In the genomic region with DNA sequence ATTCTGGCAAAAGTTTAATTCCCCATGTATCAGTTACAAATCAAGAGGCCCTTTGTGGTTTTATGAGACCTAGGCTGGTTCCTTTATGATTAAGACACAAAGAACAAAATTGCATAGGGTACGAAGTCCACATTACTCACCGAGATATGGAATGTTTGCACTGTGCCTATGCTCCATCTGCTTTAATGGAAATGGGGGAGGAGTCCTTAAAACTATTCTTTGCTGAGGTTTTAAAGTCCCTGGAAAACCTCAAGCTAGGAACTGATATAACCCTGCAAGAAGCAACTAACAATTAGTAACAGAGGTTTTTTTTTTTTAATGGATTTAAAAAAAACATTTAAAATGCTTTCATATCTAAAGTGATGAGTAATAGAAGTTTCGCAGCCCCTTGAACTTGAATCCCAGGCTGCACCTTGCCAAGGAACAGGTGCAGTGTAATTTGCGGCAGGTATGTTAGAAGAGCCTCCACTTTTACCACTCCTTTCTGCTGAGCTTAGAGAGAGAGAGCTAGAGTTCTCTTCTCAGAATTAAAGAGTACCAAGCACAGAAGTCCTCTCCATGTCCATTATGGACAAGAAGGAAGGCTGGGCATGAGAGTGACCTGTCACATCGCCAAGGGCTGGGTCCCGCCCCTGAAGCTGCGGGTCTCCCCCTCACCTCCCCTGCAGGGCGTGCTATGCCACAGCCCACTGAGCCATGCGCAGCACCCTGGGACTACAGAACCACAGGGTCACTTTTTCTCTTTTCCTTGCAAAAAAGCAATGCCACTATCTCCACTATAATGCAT, we compare ENCODE assay signal across 1 cellular context.
TF ChIP-seq lines count a peak whose summit lies in the region.

No MANE protein-coding gene starts in this region.

TF ChIP-seq in HepG2, 621 proteins besides CTCF, POLR2A, EP300 and RAD21 (continued from another document and continues in another):
- TF ChIP-seq, protein P1, sequence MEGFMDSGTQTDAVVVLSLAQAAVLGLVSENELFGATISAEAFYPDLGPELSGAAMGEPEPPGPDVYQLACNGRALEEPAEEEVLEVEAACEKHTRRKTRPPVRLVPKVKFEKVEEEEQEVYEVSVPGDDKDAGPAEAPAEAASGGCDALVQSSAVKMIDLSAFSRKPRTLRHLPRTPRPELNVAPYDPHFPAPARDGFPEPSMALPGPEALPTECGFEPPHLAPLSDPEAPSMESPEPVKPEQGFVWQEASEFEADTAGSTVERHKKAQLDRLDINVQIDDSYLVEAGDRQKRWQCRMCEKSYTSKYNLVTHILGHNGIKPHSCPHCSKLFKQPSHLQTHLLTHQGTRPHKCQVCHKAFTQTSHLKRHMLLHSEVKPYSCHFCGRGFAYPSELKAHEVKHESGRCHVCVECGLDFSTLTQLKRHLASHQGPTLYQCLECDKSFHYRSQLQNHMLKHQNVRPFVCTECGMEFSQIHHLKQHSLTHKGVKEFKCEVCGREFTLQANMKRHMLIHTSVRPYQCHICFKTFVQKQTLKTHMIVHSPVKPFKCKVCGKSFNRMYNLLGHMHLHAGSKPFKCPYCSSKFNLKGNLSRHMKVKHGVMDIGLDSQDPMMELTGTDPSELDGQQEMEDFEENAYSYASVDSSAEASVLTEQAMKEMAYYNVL (CRISPR knock-in tag; IDR thresholded peaks at IDR 0.05; ENCODE audit: borderline replicate concordance): no peak; the same call in 1 of the 2 replicates
- TF ChIP-seq, protein P2, sequence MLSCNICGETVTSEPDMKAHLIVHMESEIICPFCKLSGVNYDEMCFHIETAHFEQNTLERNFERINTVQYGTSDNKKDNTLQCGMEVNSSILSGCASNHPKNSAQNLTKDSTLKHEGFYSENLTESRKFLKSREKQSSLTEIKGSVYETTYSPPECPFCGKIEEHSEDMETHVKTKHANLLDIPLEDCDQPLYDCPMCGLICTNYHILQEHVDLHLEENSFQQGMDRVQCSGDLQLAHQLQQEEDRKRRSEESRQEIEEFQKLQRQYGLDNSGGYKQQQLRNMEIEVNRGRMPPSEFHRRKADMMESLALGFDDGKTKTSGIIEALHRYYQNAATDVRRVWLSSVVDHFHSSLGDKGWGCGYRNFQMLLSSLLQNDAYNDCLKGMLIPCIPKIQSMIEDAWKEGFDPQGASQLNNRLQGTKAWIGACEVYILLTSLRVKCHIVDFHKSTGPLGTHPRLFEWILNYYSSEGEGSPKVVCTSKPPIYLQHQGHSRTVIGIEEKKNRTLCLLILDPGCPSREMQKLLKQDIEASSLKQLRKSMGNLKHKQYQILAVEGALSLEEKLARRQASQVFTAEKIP (CRISPR knock-in tag; IDR thresholded peaks at IDR 0.05; ENCODE audit: borderline replicate concordance): no peak
- TF ChIP-seq, protein P3, sequence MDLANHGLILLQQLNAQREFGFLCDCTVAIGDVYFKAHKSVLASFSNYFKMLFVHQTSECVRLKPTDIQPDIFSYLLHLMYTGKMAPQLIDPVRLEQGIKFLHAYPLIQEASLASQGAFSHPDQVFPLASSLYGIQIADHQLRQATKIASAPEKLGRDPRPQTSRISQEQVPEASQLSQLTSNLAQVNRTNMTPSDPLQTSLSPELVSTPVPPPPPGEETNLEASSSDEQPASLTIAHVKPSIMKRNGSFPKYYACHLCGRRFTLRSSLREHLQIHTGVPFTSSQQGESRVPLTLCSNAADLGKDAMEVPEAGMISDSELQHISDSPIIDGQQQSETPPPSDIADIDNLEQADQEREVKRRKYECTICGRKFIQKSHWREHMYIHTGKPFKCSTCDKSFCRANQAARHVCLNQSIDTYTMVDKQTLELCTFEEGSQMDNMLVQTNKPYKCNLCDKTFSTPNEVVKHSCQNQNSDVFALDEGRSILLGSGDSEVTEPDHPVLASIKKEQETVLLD (CRISPR knock-in tag; IDR thresholded peaks at IDR 0.05; ENCODE audit: low read depth): no peak
- no peak for TF ChIP-seq ZNF629 (CRISPR knock-in tag; conservative IDR thresholded peaks at IDR 0.05)
- peak; percentile 69; the same call in 1 of the 2 replicates for TF ChIP-seq ETV5 (CRISPR knock-in tag; IDR thresholded peaks at IDR 0.05; ENCODE audit: borderline replicate concordance)
- peak; percentile 59; the same call in 1 of the 2 replicates for TF ChIP-seq EHMT2 (IDR thresholded peaks at IDR 0.05; ENCODE audit: borderline replicate concordance, low read depth, low read length)
- TF ChIP-seq ZFP62 (CRISPR knock-in tag; IDR thresholded peaks at IDR 0.05): no peak
- no peak for TF ChIP-seq ZNF530 (CRISPR knock-in tag; IDR thresholded peaks at IDR 0.05; ENCODE audit: low read depth)
- TF ChIP-seq, protein P4, sequence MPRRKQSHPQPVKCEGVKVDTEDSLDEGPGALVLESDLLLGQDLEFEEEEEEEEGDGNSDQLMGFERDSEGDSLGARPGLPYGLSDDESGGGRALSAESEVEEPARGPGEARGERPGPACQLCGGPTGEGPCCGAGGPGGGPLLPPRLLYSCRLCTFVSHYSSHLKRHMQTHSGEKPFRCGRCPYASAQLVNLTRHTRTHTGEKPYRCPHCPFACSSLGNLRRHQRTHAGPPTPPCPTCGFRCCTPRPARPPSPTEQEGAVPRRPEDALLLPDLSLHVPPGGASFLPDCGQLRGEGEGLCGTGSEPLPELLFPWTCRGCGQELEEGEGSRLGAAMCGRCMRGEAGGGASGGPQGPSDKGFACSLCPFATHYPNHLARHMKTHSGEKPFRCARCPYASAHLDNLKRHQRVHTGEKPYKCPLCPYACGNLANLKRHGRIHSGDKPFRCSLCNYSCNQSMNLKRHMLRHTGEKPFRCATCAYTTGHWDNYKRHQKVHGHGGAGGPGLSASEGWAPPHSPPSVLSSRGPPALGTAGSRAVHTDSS (CRISPR knock-in tag; conservative IDR thresholded peaks at IDR 0.05): no peak
- TF ChIP-seq JUNB (CRISPR knock-in tag; IDR thresholded peaks at IDR 0.05; ENCODE audit: borderline replicate concordance): peak; percentile 88; the same call in 1 of the 2 replicates
- TF ChIP-seq, protein P5, sequence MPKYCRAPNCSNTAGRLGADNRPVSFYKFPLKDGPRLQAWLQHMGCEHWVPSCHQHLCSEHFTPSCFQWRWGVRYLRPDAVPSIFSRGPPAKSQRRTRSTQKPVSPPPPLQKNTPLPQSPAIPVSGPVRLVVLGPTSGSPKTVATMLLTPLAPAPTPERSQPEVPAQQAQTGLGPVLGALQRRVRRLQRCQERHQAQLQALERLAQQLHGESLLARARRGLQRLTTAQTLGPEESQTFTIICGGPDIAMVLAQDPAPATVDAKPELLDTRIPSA (CRISPR knock-in tag; IDR thresholded peaks at IDR 0.05; ENCODE audit: borderline replicate concordance): no peak
- TF ChIP-seq ZNF790 (CRISPR knock-in tag; IDR thresholded peaks at IDR 0.05; ENCODE audit: borderline replicate concordance): no peak
- 0 out of 2 replicates have a peak, but pooled peaks have one; percentile 16 for TF ChIP-seq ESRRA (CRISPR knock-in tag; IDR thresholded peaks at IDR 0.05; ENCODE audit: low read depth)
- TF ChIP-seq ZNF30 (CRISPR knock-in tag; IDR thresholded peaks at IDR 0.05): 0 out of 2 replicates have a peak, but pooled peaks have one; percentile 72
- peak; percentile 67; the same call in 1 of the 2 replicates for TF ChIP-seq YEATS2 (CRISPR knock-in tag; IDR thresholded peaks at IDR 0.05; ENCODE audit: borderline replicate concordance)
- TF ChIP-seq MED8 (CRISPR knock-in tag; IDR thresholded peaks at IDR 0.05; ENCODE audit: insufficient replicate concordance): no peak
- no peak for TF ChIP-seq SP2 (CRISPR knock-in tag; IDR thresholded peaks at IDR 0.05)
- no peak for TF ChIP-seq PTBP1 (IDR thresholded peaks at IDR 0.05; ENCODE audit: low read depth, low read length, poor library complexity, severe bottlenecking)
- TF ChIP-seq NFKBIZ (CRISPR knock-in tag; IDR thresholded peaks at IDR 0.05): no peak
- TF ChIP-seq, protein P6, sequence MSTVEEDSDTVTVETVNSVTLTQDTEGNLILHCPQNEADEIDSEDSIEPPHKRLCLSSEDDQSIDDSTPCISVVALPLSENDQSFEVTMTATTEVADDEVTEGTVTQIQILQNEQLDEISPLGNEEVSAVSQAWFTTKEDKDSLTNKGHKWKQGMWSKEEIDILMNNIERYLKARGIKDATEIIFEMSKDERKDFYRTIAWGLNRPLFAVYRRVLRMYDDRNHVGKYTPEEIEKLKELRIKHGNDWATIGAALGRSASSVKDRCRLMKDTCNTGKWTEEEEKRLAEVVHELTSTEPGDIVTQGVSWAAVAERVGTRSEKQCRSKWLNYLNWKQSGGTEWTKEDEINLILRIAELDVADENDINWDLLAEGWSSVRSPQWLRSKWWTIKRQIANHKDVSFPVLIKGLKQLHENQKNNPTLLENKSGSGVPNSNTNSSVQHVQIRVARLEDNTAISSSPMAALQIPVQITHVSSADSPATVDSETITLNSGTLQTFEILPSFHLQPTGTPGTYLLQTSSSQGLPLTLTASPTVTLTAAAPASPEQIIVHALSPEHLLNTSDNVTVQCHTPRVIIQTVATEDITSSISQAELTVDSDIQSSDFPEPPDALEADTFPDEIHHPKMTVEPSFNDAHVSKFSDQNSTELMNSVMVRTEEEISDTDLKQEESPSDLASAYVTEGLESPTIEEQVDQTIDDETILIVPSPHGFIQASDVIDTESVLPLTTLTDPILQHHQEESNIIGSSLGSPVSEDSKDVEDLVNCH (CRISPR knock-in tag; IDR thresholded peaks at IDR 0.05): no peak
- no peak for TF ChIP-seq ATF7-NPFF (CRISPR knock-in tag; IDR thresholded peaks at IDR 0.05; ENCODE audit: low read depth)
- 0 out of 2 replicates have a peak, but pooled peaks have one; percentile 25 for TF ChIP-seq KDM4B (CRISPR knock-in tag; IDR thresholded peaks at IDR 0.05)
- TF ChIP-seq, protein P7, sequence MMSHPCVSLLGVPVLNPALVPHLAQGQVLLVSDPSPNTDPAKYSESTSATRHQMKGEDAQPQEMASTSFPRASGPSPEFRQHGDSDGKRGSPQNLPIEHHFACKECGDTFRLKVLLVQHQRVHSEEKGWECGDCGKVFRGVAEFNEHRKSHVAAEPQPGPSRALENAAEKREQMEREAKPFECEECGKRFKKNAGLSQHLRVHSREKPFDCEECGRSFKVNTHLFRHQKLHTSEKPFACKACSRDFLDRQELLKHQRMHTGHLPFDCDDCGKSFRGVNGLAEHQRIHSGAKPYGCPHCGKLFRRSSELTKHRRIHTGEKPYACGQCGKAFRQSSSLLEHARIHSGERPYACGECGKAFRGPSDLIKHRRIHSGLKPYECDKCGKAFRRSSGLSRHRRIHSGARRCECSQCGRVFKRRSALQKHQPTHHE (CRISPR knock-in tag; IDR thresholded peaks at IDR 0.05; ENCODE audit: borderline replicate concordance): no peak
- no peak for TF ChIP-seq RELA (CRISPR knock-in tag; IDR thresholded peaks at IDR 0.05)
- TF ChIP-seq MIER3 (CRISPR knock-in tag; IDR thresholded peaks at IDR 0.05; ENCODE audit: borderline replicate concordance): peak; percentile 85; the same call in 1 of the 2 replicates
- TF ChIP-seq CBFB (CRISPR knock-in tag; IDR thresholded peaks at IDR 0.05): peak; percentile 91
- no peak for TF ChIP-seq ZBTB1 (CRISPR knock-in tag; IDR thresholded peaks at IDR 0.05; ENCODE audit: borderline replicate concordance)
- TF ChIP-seq, protein P8, sequence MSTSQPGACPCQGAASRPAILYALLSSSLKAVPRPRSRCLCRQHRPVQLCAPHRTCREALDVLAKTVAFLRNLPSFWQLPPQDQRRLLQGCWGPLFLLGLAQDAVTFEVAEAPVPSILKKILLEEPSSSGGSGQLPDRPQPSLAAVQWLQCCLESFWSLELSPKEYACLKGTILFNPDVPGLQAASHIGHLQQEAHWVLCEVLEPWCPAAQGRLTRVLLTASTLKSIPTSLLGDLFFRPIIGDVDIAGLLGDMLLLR (CRISPR knock-in tag; IDR thresholded peaks at IDR 0.05): no peak
- TF ChIP-seq RORA (CRISPR knock-in tag; IDR thresholded peaks at IDR 0.05): no peak
- TF ChIP-seq ZNF34 (CRISPR knock-in tag; IDR thresholded peaks at IDR 0.05; ENCODE audit: borderline replicate concordance): no peak
- TF ChIP-seq SOX5 (CRISPR knock-in tag; IDR thresholded peaks at IDR 0.05; ENCODE audit: borderline replicate concordance): peak; percentile 93
- no peak for TF ChIP-seq RBAK (CRISPR knock-in tag; IDR thresholded peaks at IDR 0.05)
- TF ChIP-seq, protein P9, sequence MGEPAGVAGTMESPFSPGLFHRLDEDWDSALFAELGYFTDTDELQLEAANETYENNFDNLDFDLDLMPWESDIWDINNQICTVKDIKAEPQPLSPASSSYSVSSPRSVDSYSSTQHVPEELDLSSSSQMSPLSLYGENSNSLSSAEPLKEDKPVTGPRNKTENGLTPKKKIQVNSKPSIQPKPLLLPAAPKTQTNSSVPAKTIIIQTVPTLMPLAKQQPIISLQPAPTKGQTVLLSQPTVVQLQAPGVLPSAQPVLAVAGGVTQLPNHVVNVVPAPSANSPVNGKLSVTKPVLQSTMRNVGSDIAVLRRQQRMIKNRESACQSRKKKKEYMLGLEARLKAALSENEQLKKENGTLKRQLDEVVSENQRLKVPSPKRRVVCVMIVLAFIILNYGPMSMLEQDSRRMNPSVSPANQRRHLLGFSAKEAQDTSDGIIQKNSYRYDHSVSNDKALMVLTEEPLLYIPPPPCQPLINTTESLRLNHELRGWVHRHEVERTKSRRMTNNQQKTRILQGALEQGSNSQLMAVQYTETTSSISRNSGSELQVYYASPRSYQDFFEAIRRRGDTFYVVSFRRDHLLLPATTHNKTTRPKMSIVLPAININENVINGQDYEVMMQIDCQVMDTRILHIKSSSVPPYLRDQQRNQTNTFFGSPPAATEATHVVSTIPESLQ (CRISPR knock-in tag; conservative IDR thresholded peaks at IDR 0.05): no peak
- TF ChIP-seq NFYC (CRISPR knock-in tag; IDR thresholded peaks at IDR 0.05): no peak
- TF ChIP-seq, protein P10, sequence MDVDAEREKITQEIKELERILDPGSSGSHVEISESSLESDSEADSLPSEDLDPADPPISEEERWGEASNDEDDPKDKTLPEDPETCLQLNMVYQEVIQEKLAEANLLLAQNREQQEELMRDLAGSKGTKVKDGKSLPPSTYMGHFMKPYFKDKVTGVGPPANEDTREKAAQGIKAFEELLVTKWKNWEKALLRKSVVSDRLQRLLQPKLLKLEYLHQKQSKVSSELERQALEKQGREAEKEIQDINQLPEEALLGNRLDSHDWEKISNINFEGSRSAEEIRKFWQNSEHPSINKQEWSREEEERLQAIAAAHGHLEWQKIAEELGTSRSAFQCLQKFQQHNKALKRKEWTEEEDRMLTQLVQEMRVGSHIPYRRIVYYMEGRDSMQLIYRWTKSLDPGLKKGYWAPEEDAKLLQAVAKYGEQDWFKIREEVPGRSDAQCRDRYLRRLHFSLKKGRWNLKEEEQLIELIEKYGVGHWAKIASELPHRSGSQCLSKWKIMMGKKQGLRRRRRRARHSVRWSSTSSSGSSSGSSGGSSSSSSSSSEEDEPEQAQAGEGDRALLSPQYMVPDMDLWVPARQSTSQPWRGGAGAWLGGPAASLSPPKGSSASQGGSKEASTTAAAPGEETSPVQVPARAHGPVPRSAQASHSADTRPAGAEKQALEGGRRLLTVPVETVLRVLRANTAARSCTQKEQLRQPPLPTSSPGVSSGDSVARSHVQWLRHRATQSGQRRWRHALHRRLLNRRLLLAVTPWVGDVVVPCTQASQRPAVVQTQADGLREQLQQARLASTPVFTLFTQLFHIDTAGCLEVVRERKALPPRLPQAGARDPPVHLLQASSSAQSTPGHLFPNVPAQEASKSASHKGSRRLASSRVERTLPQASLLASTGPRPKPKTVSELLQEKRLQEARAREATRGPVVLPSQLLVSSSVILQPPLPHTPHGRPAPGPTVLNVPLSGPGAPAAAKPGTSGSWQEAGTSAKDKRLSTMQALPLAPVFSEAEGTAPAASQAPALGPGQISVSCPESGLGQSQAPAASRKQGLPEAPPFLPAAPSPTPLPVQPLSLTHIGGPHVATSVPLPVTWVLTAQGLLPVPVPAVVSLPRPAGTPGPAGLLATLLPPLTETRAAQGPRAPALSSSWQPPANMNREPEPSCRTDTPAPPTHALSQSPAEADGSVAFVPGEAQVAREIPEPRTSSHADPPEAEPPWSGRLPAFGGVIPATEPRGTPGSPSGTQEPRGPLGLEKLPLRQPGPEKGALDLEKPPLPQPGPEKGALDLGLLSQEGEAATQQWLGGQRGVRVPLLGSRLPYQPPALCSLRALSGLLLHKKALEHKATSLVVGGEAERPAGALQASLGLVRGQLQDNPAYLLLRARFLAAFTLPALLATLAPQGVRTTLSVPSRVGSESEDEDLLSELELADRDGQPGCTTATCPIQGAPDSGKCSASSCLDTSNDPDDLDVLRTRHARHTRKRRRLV (CRISPR knock-in tag; IDR thresholded peaks at IDR 0.05): no peak
- TF ChIP-seq ARID2 (CRISPR knock-in tag; IDR thresholded peaks at IDR 0.05; ENCODE audit: borderline replicate concordance): no peak
